ENCODE assay signal across 10 cellular contexts in genomic region chr15:76163429-76164020, GRCh38.
DNase-seq lines count a peak whose midpoint lies in the region; ATAC-seq and TF ChIP-seq lines count a peak whose summit lies in the region.
"Had no signal": no experiment of that assay in that cellular context is flagged by ENCODE, and none has a peak within 500 bp of the region (broad histone marks: within the 10 kb centered on the region; RNA-seq: fewer than 3 reads in every experiment).

No MANE protein-coding gene starts in this region.

- no peak overlapping the region for H3K4me3 Mint-ChIP-seq in activated T-cell treated with anti-CD3 and anti-CD28 coated beads, Interleukin-2, amount 50 U/mL, for 4 hours
- no peak overlapping the region for H3K4me3 Mint-ChIP-seq in endothelial cell (ENCODE audit: unreplicated experiment)

- H3K27me3 ChIP-seq in IMR-90 (ENCODE audit: control insufficient read depth, insufficient read depth, low read length): no peaks in the 10 kb centered on the region
- H3K27me3 ChIP-seq in stomach: no peaks in the 10 kb centered on the region

- POLR2A ChIA-PET in IMR-90 (lab: Charles Lee; ENCODE audit: unreplicated experiment): no interaction called here

- peak; percentile 96 for ATAC-seq in IMR-90 (ENCODE audit: low read depth)
- ATAC-seq in activated T-cell treated with anti-CD3 and anti-CD28 coated beads, Interleukin-2, amount 50 U/mL, for 4 hours: no peak

- H2AK5ac ChIP-seq in IMR-90 (ENCODE audit: low read depth, low read length): peak overlapping the region; percentile 88; the same call in 1 of the 2 replicates

- H3K14ac ChIP-seq in IMR-90 (replicated peaks; ENCODE audit: low read depth, low read length): peak overlapping the region; percentile 87

- no peaks in the 10 kb centered on the region for H4K20me1 ChIP-seq in IMR-90 (ENCODE audit: insufficient read depth, low read length)

- 33% methylated on average over 6 of the region's 14 CpGs; no CpG with 5 or more reads in 1 of the 2 experiments for WGBS in IMR-90 (ENCODE audit: extremely low coverage in 2 of 2, insufficient read length in 1 of 2), 2 experiments
- WGBS in stomach, 5 donors: 41 to 60% (median 51%) methylated on average over 11 to 14 of the region's 14 CpGs

- TF ChIP-seq POLR2A in IMR-90 (IDR thresholded peaks at IDR 0.05; ENCODE audit: low read depth, low read length) (no peak), stomach (IDR thresholded peaks at IDR 0.05) (no peak)

- H3K4me1 ChIP-seq in IMR-90 (ENCODE audit: control insufficient read depth, insufficient read depth, low read length) (peaks cover 19% of the 10 kb centered on the region), stomach (peaks cover 0 to 14% (median 3%) of the 10 kb centered on the region in 4 donors)

- no peaks in the 10 kb centered on the region for H3K36me3 Mint-ChIP-seq in activated T-cell treated with anti-CD3 and anti-CD28 coated beads, Interleukin-2, amount 50 U/mL, for 4 hours (ENCODE audit: insufficient read depth)
- peaks cover 10% of the 10 kb centered on the region for H3K36me3 Mint-ChIP-seq in endothelial cell (ENCODE audit: low read depth, unreplicated experiment)

- peaks cover 13% of the 10 kb centered on the region for H3K9me1 ChIP-seq in IMR-90 (ENCODE audit: insufficient read depth, low read length)

- H2BK120ac ChIP-seq in IMR-90 (ENCODE audit: low read depth, low read length): peak overlapping the region; percentile 92

- H2AFZ ChIP-seq in IMR-90 (replicated peaks; ENCODE audit: low read length, poor library complexity): peak overlapping the region; percentile 93

- H3K27ac Mint-ChIP-seq in endothelial cell (ENCODE audit: unreplicated experiment): no peak overlapping the region

- H3K79me1 ChIP-seq in IMR-90 (ENCODE audit: low read depth in 1 of 2, low read length in 2 of 2): no peaks in the 10 kb centered on the region

- peak overlapping the region; percentile 75 for H2BK5ac ChIP-seq in IMR-90 (ENCODE audit: low read depth, low read length, poor library complexity, severe bottlenecking)

- H3K56ac ChIP-seq in IMR-90 (ENCODE audit: extremely low read depth, insufficient read depth, low read length): peak overlapping the region; percentile 9; the same call in 1 of the 2 replicates

- H4K8ac ChIP-seq in IMR-90 (ENCODE audit: low read depth in 2 of 2, low read length in 2 of 2): peak overlapping the region; percentile 97 to 98

- in situ Hi-C loops in IMR-90 (cut with MboI; ENCODE audit: low sequenced_read_pairs) (no loop called here), astrocyte of the spinal cord (cut with HindIII; ENCODE audit: low sequenced_read_pairs) (no loop called here)

- peak overlapping the region; percentile 83 for H3K27ac ChIP-seq in IMR-90 (ENCODE audit: insufficient read depth, low read length)
- peak overlapping the region; percentile 29 to 74 (median 58) for H3K27ac ChIP-seq in stomach
- H3K27ac ChIP-seq: prostate gland had no signal

- dilution Hi-C loops in IMR-90 (cut with HindIII; ENCODE audit: low sequenced_read_pairs, unreplicated experiment): no loop called here

- H3K4me1 Mint-ChIP-seq in activated T-cell treated with anti-CD3 and anti-CD28 coated beads, Interleukin-2, amount 50 U/mL, for 4 hours (ENCODE audit: low read depth): no peaks in the 10 kb centered on the region
- peaks cover 7% of the 10 kb centered on the region for H3K4me1 Mint-ChIP-seq in endothelial cell (ENCODE audit: unreplicated experiment)

- TF ChIP-seq EP300 in stomach (IDR thresholded peaks at IDR 0.05): no peak

- TF ChIP-seq CTCF in IMR-90 (conservative IDR thresholded peaks at IDR 0.05; ENCODE audit: low read depth, low read length): no peak
- TF ChIP-seq CTCF in astrocyte of the spinal cord (IDR thresholded peaks at IDR 0.05; ENCODE audit: low read depth, low read length): no peak
- no peak for TF ChIP-seq CTCF in stomach (IDR thresholded peaks at IDR 0.05)
- no peak for TF ChIP-seq CTCF in endothelial cell (IDR thresholded peaks at IDR 0.05; ENCODE audit: unreplicated experiment)

- peak overlapping the region; percentile 73 for H3K23ac ChIP-seq in IMR-90 (ENCODE audit: low read depth, low read length)

- H4K91ac ChIP-seq in IMR-90 (ENCODE audit: insufficient read depth, low read depth, low read length): peak overlapping the region; percentile 97

- peak overlapping the region; percentile 82 for H2BK20ac ChIP-seq in IMR-90 (ENCODE audit: low read depth, low read length)

- CTCF ChIA-PET in IMR-90 (lab: Yijun Ruan, JAX): interaction anchor here (0.6 kb wide), 1 partner anchor 578 kb away, joined by 3 read pairs; no protein-coding TSS in a partner anchor

- H2BK15ac ChIP-seq in IMR-90 (ENCODE audit: low read depth, low read length): peak overlapping the region; percentile 98; the same call in 2 of the 3 replicates

- peak overlapping the region; percentile 26 for H3K4me2 ChIP-seq in IMR-90 (ENCODE audit: low read depth, low read length)

- H3K4me3 ChIP-seq in IMR-90 (ENCODE audit: insufficient read depth, low read depth, low read length): no peak overlapping the region
- no peak overlapping the region for H3K4me3 ChIP-seq in astrocyte of the spinal cord (ENCODE audit: low read depth, low read length)
- H3K4me3 ChIP-seq in stomach: no peak overlapping the region
- H3K4me3 ChIP-seq: prostate gland had no signal

- H3K9me3 ChIP-seq in IMR-90 (ENCODE audit: control insufficient read depth, insufficient read depth, low read length) (no peaks in the 10 kb centered on the region), stomach (no peaks in the 10 kb centered on the region)
- H3K9me3 ChIP-seq: prostate gland had no signal

- H4K5ac ChIP-seq in IMR-90 (ENCODE audit: low read depth, low read length): peak overlapping the region; percentile 96

- no peak for TF ChIP-seq RAD21 in IMR-90 (IDR thresholded peaks at IDR 0.05; ENCODE audit: low read length)

- DNase-seq in IMR-90: peak; percentile 79
- peak; percentile 13 for DNase-seq in astrocyte of the spinal cord (ENCODE audit: low read depth, low spot score)
- peak; percentile 89 for DNase-seq in iris pigment epithelial cell (ENCODE audit: low read depth)
- DNase-seq in stomach: peak; percentile 38
- DNase-seq in globus pallidus (ENCODE audit: low spot score): no peak
- DNase-seq in activated T-cell treated with anti-CD3 and anti-CD28 coated beads, Interleukin-2, amount 50 U/mL, for 4 hours: no peak
- no peak for DNase-seq in endothelial cell (ENCODE audit: low spot score)
- DNase-seq in HK-2 (ENCODE audit: unreplicated experiment): no peak
- DNase-seq: hippocampal formation had no signal

- H3K36me3 ChIP-seq in IMR-90 (ENCODE audit: control insufficient read depth, insufficient read depth, low read length) (no peaks in the 10 kb centered on the region), stomach (no peaks in the 10 kb centered on the region)
- H3K36me3 ChIP-seq: prostate gland had no signal

- intact Hi-C loops in IMR-90 (cut with micrococcal nuclease): no loop called here
- intact Hi-C loops in stomach (cut with DNase I; ENCODE audit: low total_unique reads): no loop called here

- peak overlapping the region; percentile 96 for H3K4ac ChIP-seq in IMR-90 (ENCODE audit: low read depth, low read length)

- peak overlapping the region; percentile 87 for H2AK9ac ChIP-seq in IMR-90 (replicated peaks; ENCODE audit: low read depth, low read length, poor library complexity)

- H3K18ac ChIP-seq in IMR-90 (ENCODE audit: low read depth, low read length): peak overlapping the region; percentile 90

- H3K9ac ChIP-seq in IMR-90 (ENCODE audit: low read depth, low read length): peak overlapping the region; percentile 73

- no TSS peak for BruUV-seq in IMR-90 (replicated peaks; lab: Mats Ljungman, UMichigan)

- peaks cover 3% of the 10 kb centered on the region for H3K27me3 Mint-ChIP-seq in activated T-cell treated with anti-CD3 and anti-CD28 coated beads, Interleukin-2, amount 50 U/mL, for 4 hours (ENCODE audit: low read depth)
- H3K27me3 Mint-ChIP-seq in endothelial cell (ENCODE audit: unreplicated experiment): peaks cover 10% of the 10 kb centered on the region

- no peaks in the 10 kb centered on the region for H3K9me3 Mint-ChIP-seq in activated T-cell treated with anti-CD3 and anti-CD28 coated beads, Interleukin-2, amount 50 U/mL, for 4 hours
- H3K9me3 Mint-ChIP-seq in endothelial cell (ENCODE audit: unreplicated experiment): no peaks in the 10 kb centered on the region

TF ChIP-seq in IMR-90, 13 proteins besides CTCF, POLR2A, EP300 and RAD21 (continues in another document):
- TF ChIP-seq ELK1 (IDR thresholded peaks at IDR 0.05; ENCODE audit: borderline replicate concordance, low read depth, low read length) (no peak), RCOR1 (IDR thresholded peaks at IDR 0.05; ENCODE audit: insufficient replicate concordance, low read length) (no peak), SMC3 (IDR thresholded peaks at IDR 0.05; ENCODE audit: low read depth, low read length) (no peak), CEBPB (IDR thresholded peaks at IDR 0.05; ENCODE audit: low read depth, low read length) (peak; percentile 96), BHLHE40 (IDR thresholded peaks at IDR 0.05; ENCODE audit: low read depth, low read length) (peak; percentile 10; the same call in 1 of the 2 replicates), MXI1 (IDR thresholded peaks at IDR 0.05; ENCODE audit: borderline replicate concordance, low read depth, low read length) (no peak), NFE2L2 (IDR thresholded peaks at IDR 0.05; ENCODE audit: low read depth, low read length) (no peak), CHD1 (IDR thresholded peaks at IDR 0.05; ENCODE audit: low read depth, low read length) (no peak), MAFK (IDR thresholded peaks at IDR 0.05; ENCODE audit: low read depth, low read length) (no peak), MAZ (IDR thresholded peaks at IDR 0.05; ENCODE audit: borderline replicate concordance, low read depth, low read length) (peak; percentile 87; the same call in 1 of the 2 replicates), FOS (IDR thresholded peaks at IDR 0.05; ENCODE audit: low read depth, low read length) (no peak), USF2 (IDR thresholded peaks at IDR 0.05; ENCODE audit: low read depth, low read length) (peak; percentile 49)

Comparison
In these comparisons a context has a peak if more than half of its experiments do, and no peak if none do; other contexts are left out.
1. DNase-seq: peak in IMR-90 (single experiment), astrocyte of the spinal cord (single experiment), iris pigment epithelial cell (single experiment) and stomach (single experiment); none in globus pallidus (single experiment), activated T-cell treated with anti-CD3 and anti-CD28 coated beads, Interleukin-2, amount 50 U/mL, for 4 hours (single experiment), endothelial cell (single experiment) and HK-2 (single experiment).